ENCODE assay signal across 1 cellular context in genomic region chr10:62231805-62232204, GRCh38.
TF ChIP-seq lines count a peak whose summit lies in the region.

No MANE protein-coding gene starts in this region.

TF ChIP-seq in HepG2, 621 proteins besides CTCF, POLR2A, EP300 and RAD21 (continued from another document):
- no peak for TF ChIP-seq ZNF280B (CRISPR knock-in tag; IDR thresholded peaks at IDR 0.05; ENCODE audit: borderline replicate concordance)
- TF ChIP-seq HMGXB3 (CRISPR knock-in tag; IDR thresholded peaks at IDR 0.05; ENCODE audit: borderline replicate concordance), result no peak
- TF ChIP-seq MAZ (IDR thresholded peaks at IDR 0.05; ENCODE audit: borderline replicate concordance, low read depth, low read length), result no peak
- no peak for TF ChIP-seq MAZ (CRISPR knock-in tag; IDR thresholded peaks at IDR 0.05; ENCODE audit: low read depth)
- TF ChIP-seq ZBTB2 (CRISPR knock-in tag; IDR thresholded peaks at IDR 0.05; ENCODE audit: low read depth), result no peak
- TF ChIP-seq ATF7 (IDR thresholded peaks at IDR 0.05), result no peak
- TF ChIP-seq ATF7 (CRISPR knock-in tag; IDR thresholded peaks at IDR 0.05), result no peak
- TF ChIP-seq U2AF2 (IDR thresholded peaks at IDR 0.05; ENCODE audit: low read depth, low read length), result no peak
- TF ChIP-seq ZNF264 (CRISPR knock-in tag; IDR thresholded peaks at IDR 0.05), result no peak
- TF ChIP-seq AGO2 (optimal IDR thresholded peaks at IDR 0.05; ENCODE audit: low read depth, low read length), result no peak
- TF ChIP-seq ZFP91 (CRISPR knock-in tag; IDR thresholded peaks at IDR 0.05; ENCODE audit: borderline replicate concordance), result no peak
- no peak for TF ChIP-seq PHF21A (CRISPR knock-in tag; IDR thresholded peaks at IDR 0.05)
- TF ChIP-seq KLF11 (CRISPR knock-in tag; IDR thresholded peaks at IDR 0.05), result no peak
- no peak for TF ChIP-seq ZNF296 (CRISPR knock-in tag; conservative IDR thresholded peaks at IDR 0.05)
- no peak for TF ChIP-seq TEAD2 (CRISPR knock-in tag; IDR thresholded peaks at IDR 0.05)
